In the genomic region with DNA sequence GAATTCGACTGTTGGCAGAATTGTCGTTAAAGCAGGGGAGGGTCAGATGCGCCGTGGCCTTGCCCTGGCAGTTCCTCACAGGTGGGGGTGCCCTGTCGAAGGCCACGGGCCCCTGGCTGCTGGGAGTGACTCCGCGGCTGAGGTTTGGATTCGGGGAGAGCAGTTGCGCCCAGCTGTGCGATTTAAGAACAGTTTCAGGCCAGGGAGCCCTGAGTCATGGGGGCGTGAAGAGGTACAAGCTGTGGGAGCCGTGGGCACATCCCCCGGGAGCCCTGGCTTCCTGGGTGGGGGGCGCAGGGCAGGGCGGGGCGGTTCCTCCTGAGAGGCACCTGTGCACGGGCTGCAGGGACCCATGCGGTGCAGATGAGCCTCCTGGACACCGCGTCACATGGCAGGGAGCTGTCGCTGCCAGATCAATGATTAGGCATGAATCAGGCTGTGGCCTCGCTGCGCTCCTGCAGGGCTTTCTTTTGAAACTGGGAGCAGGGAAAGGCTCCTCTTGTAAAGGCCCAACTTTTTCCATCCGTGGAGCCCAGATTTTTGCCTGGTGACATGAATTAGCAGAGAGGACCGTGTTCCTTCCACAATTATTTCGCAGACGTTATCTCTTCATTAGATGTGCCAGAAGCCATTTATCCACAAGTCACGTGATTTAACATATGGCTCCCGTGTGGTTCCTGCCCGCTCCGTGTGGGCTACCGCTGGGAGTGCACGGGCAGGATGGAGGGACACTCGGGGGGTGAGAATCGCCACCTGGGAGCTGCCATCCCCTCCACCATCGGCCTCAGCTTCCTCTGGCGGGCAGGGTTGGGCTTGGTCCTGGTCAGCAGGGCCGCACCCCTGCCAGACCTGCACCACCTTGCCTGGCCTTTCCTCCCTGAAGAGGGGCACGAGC, we compare ENCODE assay signal across 1 cellular context.
TF ChIP-seq lines count a peak whose summit lies in the region.

No MANE protein-coding gene starts in this region.

TF ChIP-seq in A549, 52 proteins besides CTCF, POLR2A, EP300 and RAD21 (continued from another document):
- no peak for TF ChIP-seq ZFP36 (IDR thresholded peaks at IDR 0.05; ENCODE audit: borderline replicate concordance, partially characterized antibody)
- no peak for TF ChIP-seq POLR2AphosphoS2 (conservative IDR thresholded peaks at IDR 0.05; ENCODE audit: low read length)
- TF ChIP-seq GATA3 (IDR thresholded peaks at IDR 0.05; ENCODE audit: borderline replicate concordance): 0 out of 2 replicates have a peak, but pooled peaks have one; percentile 36
